1 cellular context compared by ENCODE assay signal in genomic region chr7:27745064-27745583, GRCh38.
A peak's percentile ranks its signal among the peaks of the same experiment; 100 is the strongest.
TF ChIP-seq lines count a peak whose summit lies in the region.

No MANE protein-coding gene starts in this region.

TF ChIP-seq in HepG2, 621 proteins besides CTCF, POLR2A, EP300 and RAD21 (continued from another document):
- TF ChIP-seq AKNA (CRISPR knock-in tag; IDR thresholded peaks at IDR 0.05; ENCODE audit: borderline replicate concordance) (no peak), SALL1 (CRISPR knock-in tag; IDR thresholded peaks at IDR 0.05) (peak; percentile 37; the same call in 1 of the 2 replicates), TSC22D2 (CRISPR knock-in tag; IDR thresholded peaks at IDR 0.05; ENCODE audit: borderline replicate concordance) (no peak), RNF2 (conservative IDR thresholded peaks at IDR 0.05; ENCODE audit: low read depth) (no peak), MED1 (CRISPR knock-in tag; IDR thresholded peaks at IDR 0.05) (0 out of 2 replicates have a peak, but pooled peaks have one; percentile 15), RFXAP (CRISPR knock-in tag; IDR thresholded peaks at IDR 0.05; ENCODE audit: borderline replicate concordance) (no peak), NCOR1 (IDR thresholded peaks at IDR 0.05; ENCODE audit: borderline replicate concordance, low read length) (no peak), ZFP41 (CRISPR knock-in tag; IDR thresholded peaks at IDR 0.05; ENCODE audit: borderline replicate concordance) (no peak), MATR3 (CRISPR knock-in tag; IDR thresholded peaks at IDR 0.05) (no peak), ZNF138 (CRISPR knock-in tag; IDR thresholded peaks at IDR 0.05; ENCODE audit: low read depth) (no peak), ZIK1 (CRISPR knock-in tag; IDR thresholded peaks at IDR 0.05; ENCODE audit: borderline replicate concordance, low read depth) (no peak), RFX5 (IDR thresholded peaks at IDR 0.05; ENCODE audit: low read depth, low read length) (no peak), NCOA5 (CRISPR knock-in tag; IDR thresholded peaks at IDR 0.05) (no peak), SOX6 (IDR thresholded peaks at IDR 0.05) (no peak), SOX6 (CRISPR knock-in tag; IDR thresholded peaks at IDR 0.05) (peak; percentile 57; the same call in 1 of the 2 replicates), ISL2 (CRISPR knock-in tag; IDR thresholded peaks at IDR 0.05) (no peak), RBFOX2 (IDR thresholded peaks at IDR 0.05; ENCODE audit: low read depth, low read length) (no peak), PRPF4 (IDR thresholded peaks at IDR 0.05; ENCODE audit: low read depth, low read length, poor library complexity, severe bottlenecking) (no peak), IRF9 (CRISPR knock-in tag; IDR thresholded peaks at IDR 0.05; ENCODE audit: borderline replicate concordance) (no peak), ZFP36L1 (CRISPR knock-in tag; IDR thresholded peaks at IDR 0.05) (no peak), MXI1 (IDR thresholded peaks at IDR 0.05; ENCODE audit: borderline replicate concordance, low read depth, low read length) (peak; percentile 42; the same call in 1 of the 3 replicates), ASH2L (IDR thresholded peaks at IDR 0.05; ENCODE audit: insufficient read length, low read depth, low read length) (no peak), FOXA1 (IDR thresholded peaks at IDR 0.05) (no peak), FOXA1 (CRISPR knock-in tag; IDR thresholded peaks at IDR 0.05) (peak; percentile 36; the same call in 1 of the 2 replicates), NFYC (CRISPR knock-in tag; IDR thresholded peaks at IDR 0.05) (no peak), NR1H2 (CRISPR knock-in tag; IDR thresholded peaks at IDR 0.05; ENCODE audit: borderline replicate concordance, low read depth) (no peak)
- TF ChIP-seq, protein P1, sequence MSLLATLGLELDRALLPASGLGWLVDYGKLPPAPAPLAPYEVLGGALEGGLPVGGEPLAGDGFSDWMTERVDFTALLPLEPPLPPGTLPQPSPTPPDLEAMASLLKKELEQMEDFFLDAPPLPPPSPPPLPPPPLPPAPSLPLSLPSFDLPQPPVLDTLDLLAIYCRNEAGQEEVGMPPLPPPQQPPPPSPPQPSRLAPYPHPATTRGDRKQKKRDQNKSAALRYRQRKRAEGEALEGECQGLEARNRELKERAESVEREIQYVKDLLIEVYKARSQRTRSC (CRISPR knock-in tag; IDR thresholded peaks at IDR 0.05; ENCODE audit: low read depth), result no peak
- TF ChIP-seq, protein P2, sequence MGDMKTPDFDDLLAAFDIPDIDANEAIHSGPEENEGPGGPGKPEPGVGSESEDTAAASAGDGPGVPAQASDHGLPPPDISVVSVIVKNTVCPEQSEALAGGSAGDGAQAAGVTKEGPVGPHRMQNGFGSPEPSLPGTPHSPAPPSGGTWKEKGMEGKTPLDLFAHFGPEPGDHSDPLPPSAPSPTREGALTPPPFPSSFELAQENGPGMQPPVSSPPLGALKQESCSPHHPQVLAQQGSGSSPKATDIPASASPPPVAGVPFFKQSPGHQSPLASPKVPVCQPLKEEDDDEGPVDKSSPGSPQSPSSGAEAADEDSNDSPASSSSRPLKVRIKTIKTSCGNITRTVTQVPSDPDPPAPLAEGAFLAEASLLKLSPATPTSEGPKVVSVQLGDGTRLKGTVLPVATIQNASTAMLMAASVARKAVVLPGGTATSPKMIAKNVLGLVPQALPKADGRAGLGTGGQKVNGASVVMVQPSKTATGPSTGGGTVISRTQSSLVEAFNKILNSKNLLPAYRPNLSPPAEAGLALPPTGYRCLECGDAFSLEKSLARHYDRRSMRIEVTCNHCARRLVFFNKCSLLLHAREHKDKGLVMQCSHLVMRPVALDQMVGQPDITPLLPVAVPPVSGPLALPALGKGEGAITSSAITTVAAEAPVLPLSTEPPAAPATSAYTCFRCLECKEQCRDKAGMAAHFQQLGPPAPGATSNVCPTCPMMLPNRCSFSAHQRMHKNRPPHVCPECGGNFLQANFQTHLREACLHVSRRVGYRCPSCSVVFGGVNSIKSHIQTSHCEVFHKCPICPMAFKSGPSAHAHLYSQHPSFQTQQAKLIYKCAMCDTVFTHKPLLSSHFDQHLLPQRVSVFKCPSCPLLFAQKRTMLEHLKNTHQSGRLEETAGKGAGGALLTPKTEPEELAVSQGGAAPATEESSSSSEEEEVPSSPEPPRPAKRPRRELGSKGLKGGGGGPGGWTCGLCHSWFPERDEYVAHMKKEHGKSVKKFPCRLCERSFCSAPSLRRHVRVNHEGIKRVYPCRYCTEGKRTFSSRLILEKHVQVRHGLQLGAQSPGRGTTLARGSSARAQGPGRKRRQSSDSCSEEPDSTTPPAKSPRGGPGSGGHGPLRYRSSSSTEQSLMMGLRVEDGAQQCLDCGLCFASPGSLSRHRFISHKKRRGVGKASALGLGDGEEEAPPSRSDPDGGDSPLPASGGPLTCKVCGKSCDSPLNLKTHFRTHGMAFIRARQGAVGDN (CRISPR knock-in tag; IDR thresholded peaks at IDR 0.05), result no peak
- TF ChIP-seq, protein P3, sequence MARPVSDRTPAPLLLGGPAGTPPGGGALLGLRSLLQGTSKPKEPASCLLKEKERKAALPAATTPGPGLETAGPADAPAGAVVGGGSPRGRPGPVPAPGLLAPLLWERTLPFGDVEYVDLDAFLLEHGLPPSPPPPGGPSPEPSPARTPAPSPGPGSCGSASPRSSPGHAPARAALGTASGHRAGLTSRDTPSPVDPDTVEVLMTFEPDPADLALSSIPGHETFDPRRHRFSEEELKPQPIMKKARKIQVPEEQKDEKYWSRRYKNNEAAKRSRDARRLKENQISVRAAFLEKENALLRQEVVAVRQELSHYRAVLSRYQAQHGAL (CRISPR knock-in tag; IDR thresholded peaks at IDR 0.05; ENCODE audit: not compliant biosample characterization), result no peak
- TF ChIP-seq, protein P4, sequence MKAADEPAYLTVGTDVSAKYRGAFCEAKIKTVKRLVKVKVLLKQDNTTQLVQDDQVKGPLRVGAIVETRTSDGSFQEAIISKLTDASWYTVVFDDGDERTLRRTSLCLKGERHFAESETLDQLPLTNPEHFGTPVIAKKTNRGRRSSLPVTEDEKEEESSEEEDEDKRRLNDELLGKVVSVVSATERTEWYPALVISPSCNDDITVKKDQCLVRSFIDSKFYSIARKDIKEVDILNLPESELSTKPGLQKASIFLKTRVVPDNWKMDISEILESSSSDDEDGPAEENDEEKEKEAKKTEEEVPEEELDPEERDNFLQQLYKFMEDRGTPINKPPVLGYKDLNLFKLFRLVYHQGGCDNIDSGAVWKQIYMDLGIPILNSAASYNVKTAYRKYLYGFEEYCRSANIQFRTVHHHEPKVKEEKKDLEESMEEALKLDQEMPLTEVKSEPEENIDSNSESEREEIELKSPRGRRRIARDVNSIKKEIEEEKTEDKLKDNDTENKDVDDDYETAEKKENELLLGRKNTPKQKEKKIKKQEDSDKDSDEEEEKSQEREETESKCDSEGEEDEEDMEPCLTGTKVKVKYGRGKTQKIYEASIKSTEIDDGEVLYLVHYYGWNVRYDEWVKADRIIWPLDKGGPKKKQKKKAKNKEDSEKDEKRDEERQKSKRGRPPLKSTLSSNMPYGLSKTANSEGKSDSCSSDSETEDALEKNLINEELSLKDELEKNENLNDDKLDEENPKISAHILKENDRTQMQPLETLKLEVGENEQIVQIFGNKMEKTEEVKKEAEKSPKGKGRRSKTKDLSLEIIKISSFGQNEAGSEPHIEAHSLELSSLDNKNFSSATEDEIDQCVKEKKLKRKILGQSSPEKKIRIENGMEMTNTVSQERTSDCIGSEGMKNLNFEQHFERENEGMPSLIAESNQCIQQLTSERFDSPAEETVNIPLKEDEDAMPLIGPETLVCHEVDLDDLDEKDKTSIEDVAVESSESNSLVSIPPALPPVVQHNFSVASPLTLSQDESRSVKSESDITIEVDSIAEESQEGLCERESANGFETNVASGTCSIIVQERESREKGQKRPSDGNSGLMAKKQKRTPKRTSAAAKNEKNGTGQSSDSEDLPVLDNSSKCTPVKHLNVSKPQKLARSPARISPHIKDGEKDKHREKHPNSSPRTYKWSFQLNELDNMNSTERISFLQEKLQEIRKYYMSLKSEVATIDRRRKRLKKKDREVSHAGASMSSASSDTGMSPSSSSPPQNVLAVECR (CRISPR knock-in tag; IDR thresholded peaks at IDR 0.05; ENCODE audit: borderline replicate concordance), result no peak; the same call in 1 of the 2 replicates
- TF ChIP-seq, protein P5, sequence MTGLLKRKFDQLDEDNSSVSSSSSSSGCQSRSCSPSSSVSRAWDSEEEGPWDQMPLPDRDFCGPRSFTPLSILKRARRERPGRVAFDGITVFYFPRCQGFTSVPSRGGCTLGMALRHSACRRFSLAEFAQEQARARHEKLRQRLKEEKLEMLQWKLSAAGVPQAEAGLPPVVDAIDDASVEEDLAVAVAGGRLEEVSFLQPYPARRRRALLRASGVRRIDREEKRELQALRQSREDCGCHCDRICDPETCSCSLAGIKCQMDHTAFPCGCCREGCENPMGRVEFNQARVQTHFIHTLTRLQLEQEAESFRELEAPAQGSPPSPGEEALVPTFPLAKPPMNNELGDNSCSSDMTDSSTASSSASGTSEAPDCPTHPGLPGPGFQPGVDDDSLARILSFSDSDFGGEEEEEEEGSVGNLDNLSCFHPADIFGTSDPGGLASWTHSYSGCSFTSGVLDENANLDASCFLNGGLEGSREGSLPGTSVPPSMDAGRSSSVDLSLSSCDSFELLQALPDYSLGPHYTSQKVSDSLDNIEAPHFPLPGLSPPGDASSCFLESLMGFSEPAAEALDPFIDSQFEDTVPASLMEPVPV (CRISPR knock-in tag; IDR thresholded peaks at IDR 0.05), result no peak
- TF ChIP-seq, protein P6, sequence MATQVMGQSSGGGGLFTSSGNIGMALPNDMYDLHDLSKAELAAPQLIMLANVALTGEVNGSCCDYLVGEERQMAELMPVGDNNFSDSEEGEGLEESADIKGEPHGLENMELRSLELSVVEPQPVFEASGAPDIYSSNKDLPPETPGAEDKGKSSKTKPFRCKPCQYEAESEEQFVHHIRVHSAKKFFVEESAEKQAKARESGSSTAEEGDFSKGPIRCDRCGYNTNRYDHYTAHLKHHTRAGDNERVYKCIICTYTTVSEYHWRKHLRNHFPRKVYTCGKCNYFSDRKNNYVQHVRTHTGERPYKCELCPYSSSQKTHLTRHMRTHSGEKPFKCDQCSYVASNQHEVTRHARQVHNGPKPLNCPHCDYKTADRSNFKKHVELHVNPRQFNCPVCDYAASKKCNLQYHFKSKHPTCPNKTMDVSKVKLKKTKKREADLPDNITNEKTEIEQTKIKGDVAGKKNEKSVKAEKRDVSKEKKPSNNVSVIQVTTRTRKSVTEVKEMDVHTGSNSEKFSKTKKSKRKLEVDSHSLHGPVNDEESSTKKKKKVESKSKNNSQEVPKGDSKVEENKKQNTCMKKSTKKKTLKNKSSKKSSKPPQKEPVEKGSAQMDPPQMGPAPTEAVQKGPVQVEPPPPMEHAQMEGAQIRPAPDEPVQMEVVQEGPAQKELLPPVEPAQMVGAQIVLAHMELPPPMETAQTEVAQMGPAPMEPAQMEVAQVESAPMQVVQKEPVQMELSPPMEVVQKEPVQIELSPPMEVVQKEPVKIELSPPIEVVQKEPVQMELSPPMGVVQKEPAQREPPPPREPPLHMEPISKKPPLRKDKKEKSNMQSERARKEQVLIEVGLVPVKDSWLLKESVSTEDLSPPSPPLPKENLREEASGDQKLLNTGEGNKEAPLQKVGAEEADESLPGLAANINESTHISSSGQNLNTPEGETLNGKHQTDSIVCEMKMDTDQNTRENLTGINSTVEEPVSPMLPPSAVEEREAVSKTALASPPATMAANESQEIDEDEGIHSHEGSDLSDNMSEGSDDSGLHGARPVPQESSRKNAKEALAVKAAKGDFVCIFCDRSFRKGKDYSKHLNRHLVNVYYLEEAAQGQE (IDR thresholded peaks at IDR 0.05; ENCODE audit: borderline replicate concordance in 1 of 2, low read depth in 1 of 2, low read length in 2 of 2), result no peak
TF ChIP-seq in HepG2: peak in this region for 59.
